8 cellular contexts compared by ENCODE assay signal in the genomic region with DNA sequence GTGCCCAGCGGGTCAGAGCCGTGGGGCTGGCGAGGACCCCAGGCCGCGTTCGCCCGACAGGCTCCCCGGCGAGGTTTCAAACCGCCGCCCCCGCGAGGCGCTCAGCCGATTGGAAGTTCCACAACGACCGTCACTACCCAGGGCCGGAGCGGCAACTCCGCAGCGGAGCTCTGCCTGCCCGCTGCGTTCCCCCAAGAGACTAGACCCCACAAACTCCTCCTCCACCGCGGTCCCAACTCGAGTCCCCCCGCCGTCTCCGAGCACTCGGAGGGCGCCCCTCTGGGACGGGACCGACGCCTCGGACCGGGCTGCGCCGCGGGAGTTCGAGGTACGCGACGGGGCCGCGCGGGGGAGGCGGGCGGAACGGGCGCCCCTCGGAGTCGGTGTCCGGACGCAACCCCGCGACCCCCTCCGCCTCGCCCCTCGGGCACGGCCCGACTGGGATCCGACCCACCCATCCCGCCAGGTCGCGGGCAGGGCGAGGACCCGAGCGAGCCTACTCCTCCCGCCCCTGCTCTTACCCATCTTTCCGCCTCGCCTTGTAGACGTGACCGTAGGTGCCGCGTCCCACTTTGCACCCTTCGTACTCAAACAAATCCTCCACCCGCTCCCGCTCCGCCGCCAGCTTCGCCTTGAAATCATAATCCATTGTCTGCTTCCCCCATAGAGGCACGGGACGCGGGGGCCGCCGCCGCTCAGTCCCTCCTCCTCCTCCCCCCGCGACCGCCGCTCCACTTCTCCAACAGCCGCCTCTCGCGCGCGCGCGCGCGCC. TPM values are rescaled to one million over a fixed set of nuclear protein-coding genes. Genes with fewer than 3 reads are reported as not detected.
A peak's percentile ranks its signal among the peaks of the same experiment; 100 is the strongest.
DNase-seq lines count a peak whose midpoint lies in the region; ATAC-seq lines count a peak whose summit lies in the region.

No MANE protein-coding gene starts in this region.

- POLR2A ChIA-PET in activated CD8-positive, alpha-beta T cell treated with anti-CD3 and anti-CD28 coated beads, Interleukin-2, amount 10 ng/mL, durations not matched to agents 7 days and 5 days (lab: Charles Lee) = interaction anchor here (0.6 to 10.5 kb wide), 39 partner anchors 9 to 1320 kb away, joined by 3 to 441 read pairs (median 4); partner anchors contain the start of genes AMD1, GTF3C6 and RPF2

- ATAC-seq in HG02884 (IDR thresholded peaks at IDR 0.05; ENCODE audit: unreplicated experiment) = peak; percentile 12
- ATAC-seq in activated CD8-positive, alpha-beta T cell treated with anti-CD3 and anti-CD28 coated beads, Interleukin-2, amount 10 ng/mL, durations not matched to agents 7 days and 5 days = peak; percentile 15

- DNase-seq in NCI-H1092 treated with DMSO at 0.1 percent for 48 hours (lab: John Stamatoyannopoulos, UW) (peak; percentile 12), NCI-H1092 (lab: John Stamatoyannopoulos, UW) (no peak), NCI-H2227 treated with DMSO at 0.1 percent for 48 hours (lab: John Stamatoyannopoulos, UW) (peak; percentile 27), medulla oblongata (ENCODE audit: extremely low spot score) (peak; percentile 45)
- DNase-seq in activated CD8-positive, alpha-beta T cell treated with anti-CD3 and anti-CD28 coated beads, Interleukin-2, amount 10 ng/mL, durations not matched to agents 7 days and 5 days = peak; percentile 68
- peak; percentile 38 for DNase-seq in effector CD4-positive, alpha-beta T cell
- DNase-seq in stimulated activated CD8-positive, alpha-beta memory T cell treated with anti-CD3 and anti-CD28 coated beads, Interleukin-12 subunit alpha, Interleukin-12 subunit beta, amount 100 ng/mL, for 24 hours (ENCODE audit: extremely low read depth) = peak; percentile 27

- H3K4me1 Mint-ChIP-seq in activated CD8-positive, alpha-beta T cell treated with anti-CD3 and anti-CD28 coated beads, Interleukin-2, amount 10 ng/mL, durations not matched to agents 7 days and 5 days (ENCODE audit: low read depth) = peaks cover 31% of the 10 kb centered on the region

- peak overlapping the region; percentile 98 for H3K4me3 Mint-ChIP-seq in activated CD8-positive, alpha-beta T cell treated with anti-CD3 and anti-CD28 coated beads, Interleukin-2, amount 10 ng/mL, durations not matched to agents 7 days and 5 days

- peaks cover 8% of the 10 kb centered on the region for H3K36me3 Mint-ChIP-seq in activated CD8-positive, alpha-beta T cell treated with anti-CD3 and anti-CD28 coated beads, Interleukin-2, amount 10 ng/mL, durations not matched to agents 7 days and 5 days (ENCODE audit: low read depth)

- CTCF ChIA-PET in activated CD8-positive, alpha-beta T cell treated with anti-CD3 and anti-CD28 coated beads, Interleukin-2, amount 10 ng/mL, durations not matched to agents 7 days and 5 days (lab: Charles Lee) = interaction anchor here (0.9 to 4.7 kb wide), 10 partner anchors 59 to 1361 kb away, joined by 3 to 82 read pairs (median 4); partner anchors contain the start of genes AMD1 and GTF3C6

- no peaks in the 10 kb centered on the region for H3K27me3 Mint-ChIP-seq in activated CD8-positive, alpha-beta T cell treated with anti-CD3 and anti-CD28 coated beads, Interleukin-2, amount 10 ng/mL, durations not matched to agents 7 days and 5 days (ENCODE audit: low read depth)

- peak overlapping the region; percentile 98 for H3K27ac Mint-ChIP-seq in activated CD8-positive, alpha-beta T cell treated with anti-CD3 and anti-CD28 coated beads, Interleukin-2, amount 10 ng/mL, durations not matched to agents 7 days and 5 days

- no peaks in the 10 kb centered on the region for H3K9me3 Mint-ChIP-seq in activated CD8-positive, alpha-beta T cell treated with anti-CD3 and anti-CD28 coated beads, Interleukin-2, amount 10 ng/mL, durations not matched to agents 7 days and 5 days (ENCODE audit: insufficient read depth)

RNA-seq across cellular contexts. Expression of gene CDK19, which starts 0.6 kb away (rescaled TPM):
- total RNA-seq in activated CD8-positive, alpha-beta T cell treated with anti-CD3 and anti-CD28 coated beads, Interleukin-2, amount 10 ng/mL, durations not matched to agents 7 days and 5 days = 10 to 100 TPM; 21.6 to 26.2 TPM

RNA-seq across cellular contexts. Expression of gene AMD1, which starts 59.9 kb away (rescaled TPM):
- total RNA-seq in activated CD8-positive, alpha-beta T cell treated with anti-CD3 and anti-CD28 coated beads, Interleukin-2, amount 10 ng/mL, durations not matched to agents 7 days and 5 days = 10 to 100 TPM; 75.5 to 77.7 TPM
